ENCODE assay signal across 5 cellular contexts in genomic region chr10:133151071-133151470, GRCh38. TPM values are rescaled to one million over a fixed set of nuclear protein-coding genes. Genes with fewer than 3 reads are reported as not detected.
"Had no signal": no experiment of that assay in that cellular context is flagged by ENCODE, and none has a peak within 500 bp of the region (broad histone marks: within the 10 kb centered on the region; RNA-seq: fewer than 3 reads in every experiment).

No MANE protein-coding gene starts in this region.

RNA-seq across cellular contexts. Expression of gene KNDC1, which starts 8.9 kb away (rescaled TPM):
- total RNA-seq: activated naive CD4-positive, alpha-beta T cell treated with anti-CD3 and anti-CD28 coated beads for 36 hours; activated naive CD8-positive, alpha-beta T cell treated with anti-CD3 and anti-CD28 coated beads for 36 hours; dermis blood vessel endothelial cell; endothelial cell of umbilical vein; glomerular endothelial cell had no signal
- polyA plus RNA-seq: endothelial cell of umbilical vein had no signal
